ENCODE assay signal across 28 cellular contexts in genomic region chr13:81697826-81698225, GRCh38.
"Had no signal": no experiment of that assay in that cellular context is flagged by ENCODE, and none has a peak within 500 bp of the region (broad histone marks: within the 10 kb centered on the region; RNA-seq: fewer than 3 reads in every experiment).

No MANE protein-coding gene starts in this region.

- H3K36me3 ChIP-seq: stomach, suprapubic skin, thoracic aorta, thyroid gland, tibial artery, tibial nerve, transverse colon, upper lobe of left lung, upper lobe of right lung, uterus, vagina had no signal

- H3K4me1 ChIP-seq: suprapubic skin, testis, thyroid gland, tibial artery, tibial nerve, transverse colon, upper lobe of left lung, upper lobe of right lung, uterus, vagina had no signal

- H3K27ac ChIP-seq: stomach, suprapubic skin, testis, thoracic aorta, thyroid gland, tibial artery, tibial nerve, transverse colon, upper lobe of left lung, upper lobe of right lung, uterus, vagina had no signal

- H3K27me3 ChIP-seq: stomach, suprapubic skin, testis, thyroid gland, tibial artery, tibial nerve, transverse colon, upper lobe of left lung, upper lobe of right lung, uterus, vagina had no signal

- H3K4me3 ChIP-seq: stomach, suprapubic skin, testis, thoracic aorta, thyroid gland, tibial artery, tibial nerve, transverse colon, upper lobe of left lung, upper lobe of right lung, uterus, vagina had no signal

- DNase-seq: stimulated activated CD4-positive, alpha-beta T cell treated with anti-CD3 and anti-CD28 coated beads, Interleukin-2, amount 100 ng/mL, for 48 hours; stimulated activated CD4-positive, alpha-beta T cell treated with anti-CD3 and anti-CD28 coated beads, Interleukin-4, amount 100 ng/mL, for 1 hour; stimulated activated CD4-positive, alpha-beta T cell treated with anti-CD3 and anti-CD28 coated beads, Interleukin-4, amount 100 ng/mL, for 24 hours; stimulated activated CD4-positive, alpha-beta T cell treated with anti-CD3 and anti-CD28 coated beads, Interleukin-4, amount 100 ng/mL, for 4 hours; stimulated activated CD8-positive, alpha-beta memory T cell treated with anti-CD3 and anti-CD28 coated beads, Interleukin-4, amount 100 ng/mL, for 48 hours; stimulated activated naive B cell treated with anti-CD40 and anti-IgM and Interleukin-4, amounts not matched to agents 10 μg/mL and 1 μg/mL and 100 μg/mL, for 72 hours; stimulated activated naive CD4-positive, alpha-beta T cell; stimulated activated naive CD4-positive, alpha-beta T cell treated with Interleukin-2 at 50 U/mL for 16 hours; stimulated activated naive CD8-positive, alpha-beta T cell treated with anti-CD3 and anti-CD28 coated beads, Interleukin-15, amount 100 ng/mL, for 72 hours; stimulated activated naive CD8-positive, alpha-beta T cell treated with anti-CD3 and anti-CD28 coated beads, Interleukin-15, Interleukin-2, amounts not matched to agents 100 U/mL and 50 U/mL, for 24 hours; stomach; substantia nigra; testis; thyroid gland; tibial artery; transverse colon; trophoblast cell; upper lobe of left lung; upper lobe of right lung; uterus had no signal

- H3K36me3 Mint-ChIP-seq: stimulated activated effector memory CD8-positive, alpha-beta T cell treated with anti-CD3 and anti-CD28 coated beads, Interleukin-12 subunit alpha, Interleukin-12 subunit beta, amount 100 ng/mL, for 72 hours; stimulated activated memory B cell treated with anti-CD40 and anti-IgM and Interleukin-4, amounts not matched to agents 10 μg/mL and 1 μg/mL and 100 μg/mL, for 72 hours; stimulated activated naive B cell treated with anti-CD40 and anti-IgM and Interleukin-4, amounts not matched to agents 10 μg/mL and 1 μg/mL and 100 μg/mL, for 72 hours; type B pancreatic cell had no signal

- H3K4me3 Mint-ChIP-seq: stimulated activated effector memory CD8-positive, alpha-beta T cell treated with anti-CD3 and anti-CD28 coated beads, Interleukin-12 subunit alpha, Interleukin-12 subunit beta, amount 100 ng/mL, for 72 hours; stimulated activated memory B cell treated with anti-CD40 and anti-IgM and Interleukin-4, amounts not matched to agents 10 μg/mL and 1 μg/mL and 100 μg/mL, for 72 hours; stimulated activated naive B cell treated with anti-CD40 and anti-IgM and Interleukin-4, amounts not matched to agents 10 μg/mL and 1 μg/mL and 100 μg/mL, for 72 hours; stimulated activated naive CD8-positive, alpha-beta T cell treated with anti-CD3 and anti-CD28 coated beads, Interleukin-15, amount 100 ng/mL, for 72 hours; stimulated activated naive CD8-positive, alpha-beta T cell treated with anti-CD3 and anti-CD28 coated beads, Interleukin-15, Interleukin-2, amounts not matched to agents 100 ng/mL and 50 ng/mL, for 24 hours; type B pancreatic cell had no signal

- H3K27ac Mint-ChIP-seq: stimulated activated effector memory CD8-positive, alpha-beta T cell treated with anti-CD3 and anti-CD28 coated beads, Interleukin-12 subunit alpha, Interleukin-12 subunit beta, amount 100 ng/mL, for 72 hours; stimulated activated memory B cell treated with anti-CD40 and anti-IgM and Interleukin-4, amounts not matched to agents 10 μg/mL and 1 μg/mL and 100 μg/mL, for 72 hours; stimulated activated naive B cell treated with anti-CD40 and anti-IgM and Interleukin-4, amounts not matched to agents 10 μg/mL and 1 μg/mL and 100 μg/mL, for 72 hours; stimulated activated naive CD8-positive, alpha-beta T cell treated with anti-CD3 and anti-CD28 coated beads, Interleukin-15, amount 100 ng/mL, for 72 hours; stimulated activated naive CD8-positive, alpha-beta T cell treated with anti-CD3 and anti-CD28 coated beads, Interleukin-15, Interleukin-2, amounts not matched to agents 100 ng/mL and 50 ng/mL, for 24 hours; type B pancreatic cell had no signal

- H3K27me3 Mint-ChIP-seq: stimulated activated memory B cell treated with anti-CD40 and anti-IgM and Interleukin-4, amounts not matched to agents 10 μg/mL and 1 μg/mL and 100 μg/mL, for 72 hours; stimulated activated naive B cell treated with anti-CD40 and anti-IgM and Interleukin-4, amounts not matched to agents 10 μg/mL and 1 μg/mL and 100 μg/mL, for 72 hours; stimulated activated naive CD8-positive, alpha-beta T cell treated with anti-CD3 and anti-CD28 coated beads, Interleukin-15, amount 100 ng/mL, for 72 hours; stimulated activated naive CD8-positive, alpha-beta T cell treated with anti-CD3 and anti-CD28 coated beads, Interleukin-15, Interleukin-2, amounts not matched to agents 100 ng/mL and 50 ng/mL, for 24 hours; type B pancreatic cell had no signal

- ATAC-seq: stimulated activated effector memory CD8-positive, alpha-beta T cell treated with anti-CD3 and anti-CD28 coated beads, Interleukin-12 subunit alpha, Interleukin-12 subunit beta, amount 100 ng/mL, for 72 hours; stimulated activated memory B cell treated with anti-CD40 and anti-IgM and Interleukin-4, amounts not matched to agents 10 μg/mL and 1 μg/mL and 100 μg/mL, for 72 hours; stimulated activated naive B cell treated with anti-CD40 and anti-IgM and Interleukin-4, amounts not matched to agents 10 μg/mL and 1 μg/mL and 100 μg/mL, for 72 hours; stimulated activated naive CD8-positive, alpha-beta T cell treated with anti-CD3 and anti-CD28 coated beads, Interleukin-15, amount 100 ng/mL, for 72 hours; stimulated activated naive CD8-positive, alpha-beta T cell treated with anti-CD3 and anti-CD28 coated beads, Interleukin-15, Interleukin-2, amounts not matched to agents 100 U/mL and 50 U/mL, for 24 hours; upper lobe of right lung had no signal

- H3K4me1 Mint-ChIP-seq: stimulated activated effector memory CD8-positive, alpha-beta T cell treated with anti-CD3 and anti-CD28 coated beads, Interleukin-12 subunit alpha, Interleukin-12 subunit beta, amount 100 ng/mL, for 72 hours; stimulated activated memory B cell treated with anti-CD40 and anti-IgM and Interleukin-4, amounts not matched to agents 10 μg/mL and 1 μg/mL and 100 μg/mL, for 72 hours; stimulated activated naive B cell treated with anti-CD40 and anti-IgM and Interleukin-4, amounts not matched to agents 10 μg/mL and 1 μg/mL and 100 μg/mL, for 72 hours; stimulated activated naive CD8-positive, alpha-beta T cell treated with anti-CD3 and anti-CD28 coated beads, Interleukin-15, amount 100 ng/mL, for 72 hours had no signal

- H3K9me3 ChIP-seq: suprapubic skin, testis, thoracic aorta, thyroid gland, upper lobe of left lung, upper lobe of right lung, uterus, vagina had no signal

- H3K9me3 Mint-ChIP-seq: type B pancreatic cell had no signal
